In the genomic region with DNA sequence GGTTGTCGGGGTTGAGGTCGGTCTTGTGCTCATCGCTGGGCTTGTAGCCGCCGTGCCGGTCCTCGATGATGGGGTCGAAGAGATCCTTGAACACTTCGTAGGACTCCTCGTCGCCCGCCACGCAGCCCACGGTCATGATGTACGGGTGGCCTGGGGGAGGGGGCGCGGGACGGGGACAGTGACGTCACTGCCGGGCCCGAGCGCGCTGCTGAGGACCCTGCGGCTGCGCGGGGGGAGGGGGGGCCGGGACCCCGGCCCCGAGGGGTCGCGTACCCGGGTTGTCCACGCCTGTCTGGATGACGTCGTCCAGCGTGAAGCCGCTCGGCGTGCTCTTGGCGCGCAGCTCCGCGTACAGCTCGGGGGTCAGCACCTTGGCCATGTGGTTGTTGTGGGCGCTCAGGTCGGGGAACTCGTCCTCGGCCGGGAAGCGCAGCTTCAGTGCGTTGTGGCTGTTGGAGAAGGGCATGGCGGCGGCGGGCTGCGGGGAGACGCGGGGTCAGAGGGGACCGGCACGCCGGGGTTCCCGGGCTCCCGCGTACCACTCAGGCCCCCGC, we compare ENCODE assay signal across 8 cellular contexts. TPM values are rescaled to one million over a fixed set of nuclear protein-coding genes. Genes with fewer than 3 reads are reported as not detected.
DNase-seq lines count a peak whose midpoint lies in the region; ATAC-seq, FAIRE-seq and TF ChIP-seq lines count a peak whose summit lies in the region.

No MANE protein-coding gene starts in this region.

- H3K36me3 Mint-ChIP-seq in CD4-positive, CD25-positive, alpha-beta regulatory T cell: no peaks in the 10 kb centered on the region

- no peaks in the 10 kb centered on the region for H3K27me3 ChIP-seq in CD4-positive, CD25-positive, alpha-beta regulatory T cell (ENCODE audit: control insufficient read depth, insufficient read depth, low read length)
- H3K27me3 ChIP-seq in bronchial epithelial cell (ENCODE audit: control insufficient read depth, insufficient read depth, low read length) (peaks cover 5% of the 10 kb centered on the region), tibial nerve (no peaks in the 10 kb centered on the region)

- TF ChIP-seq CTCF in bronchial epithelial cell (IDR thresholded peaks at IDR 0.05; ENCODE audit: insufficient read depth, low read length, severe bottlenecking): no peak
- no peak for TF ChIP-seq CTCF in lower leg skin (IDR thresholded peaks at IDR 0.05)
- TF ChIP-seq CTCF in tibial nerve (IDR thresholded peaks at IDR 0.05): no peak

- no peak for TF ChIP-seq POLR2A in lower leg skin (IDR thresholded peaks at IDR 0.05)
- no peak for TF ChIP-seq POLR2A in tibial nerve (IDR thresholded peaks at IDR 0.05)

- WGBS in lower leg skin, 2 donors: 0% methylated on average over 18 of the region's 64 CpGs; no CpG with 5 or more reads in 1 of the 2 donors
- WGBS in tibial nerve, 2 donors: 0 to 1% methylated on average over 1 to 24 of the region's 64 CpGs

- H3K27ac Mint-ChIP-seq in CD4-positive, CD25-positive, alpha-beta regulatory T cell: no peak overlapping the region

- no peaks in the 10 kb centered on the region for H3K9me3 ChIP-seq in CD4-positive, CD25-positive, alpha-beta regulatory T cell (ENCODE audit: control insufficient read depth in 2 of 2, low read length in 2 of 2)
- H3K9me3 ChIP-seq in tibial nerve: no peaks in the 10 kb centered on the region

- peaks cover 0 to 21% (median 5%) of the 10 kb centered on the region in 4 donors for H3K4me1 Mint-ChIP-seq in CD4-positive, CD25-positive, alpha-beta regulatory T cell

- intact Hi-C loops in lower leg skin (cut with DNase I; ENCODE audit: low total_unique reads): no loop called here

- no peak for TF ChIP-seq EP300 in tibial nerve (IDR thresholded peaks at IDR 0.05)

- DNase-seq in CD4-positive, CD25-positive, alpha-beta regulatory T cell: peak in 1 of 3 donors; percentile 26
- DNase-seq in NCI-H1092 treated with DMSO at 0.1 percent for 48 hours (lab: John Stamatoyannopoulos, UW) (peak; percentile 46), bronchial epithelial cell (ENCODE audit: low read depth) (no peak), lower leg skin (ENCODE audit: low spot score in 2 of 2) (peak in 1 of 2 donors; percentile 90), tibial nerve (ENCODE audit: low spot score in 2 of 2) (no peak), AML-193 (lab: John Stamatoyannopoulos, UW) (no peak)
- no peak for DNase-seq in stimulated activated CD4-positive, alpha-beta T cell treated with anti-CD3 and anti-CD28 coated beads, Interleukin-1b, Interleukin-23, amount 100 ng/mL, for 48 hours

- no peak overlapping the region for H3K4me3 ChIP-seq in CD4-positive, CD25-positive, alpha-beta regulatory T cell (ENCODE audit: low read depth, low read length)
- H3K4me3 ChIP-seq in bronchial epithelial cell (ENCODE audit: low read depth, low read length): peak overlapping the region; percentile 47
- H3K4me3 ChIP-seq in lower leg skin (ENCODE audit: low read depth, poor library complexity, severe bottlenecking): peak overlapping the region; percentile 30
- H3K4me3 ChIP-seq in tibial nerve: peak overlapping the region; percentile 39 to 75 (median 64)

- peak in 1 of 2 donors; percentile 5 for ATAC-seq in CD4-positive, CD25-positive, alpha-beta regulatory T cell (ENCODE audit: low read depth in 2 of 2)
- ATAC-seq in HG02759 (IDR thresholded peaks at IDR 0.05; ENCODE audit: unreplicated experiment): no peak

- H3K4me3 Mint-ChIP-seq in CD4-positive, CD25-positive, alpha-beta regulatory T cell: peak overlapping the region; percentile 32 to 59 (median 48)

- H3K27me3 Mint-ChIP-seq in CD4-positive, CD25-positive, alpha-beta regulatory T cell: peaks cover 29% of the 10 kb centered on the region

- no peaks in the 10 kb centered on the region for H3K36me3 ChIP-seq in CD4-positive, CD25-positive, alpha-beta regulatory T cell (ENCODE audit: control insufficient read depth, insufficient read depth, low read length)
- H3K36me3 ChIP-seq in bronchial epithelial cell (ENCODE audit: control insufficient read depth, insufficient read depth, low read length) (no peaks in the 10 kb centered on the region), tibial nerve (no peaks in the 10 kb centered on the region)

- no peak overlapping the region for H3K27ac ChIP-seq in CD4-positive, CD25-positive, alpha-beta regulatory T cell (ENCODE audit: insufficient read depth, low read length, poor library complexity, severe bottlenecking)
- peak overlapping the region; percentile 71 to 90 (median 84) for H3K27ac ChIP-seq in tibial nerve

- no peaks in the 10 kb centered on the region for H3K9me3 Mint-ChIP-seq in CD4-positive, CD25-positive, alpha-beta regulatory T cell

- peaks cover 24% of the 10 kb centered on the region for H3K4me1 ChIP-seq in CD4-positive, CD25-positive, alpha-beta regulatory T cell (ENCODE audit: control insufficient read depth, insufficient read depth, low read length, poor library complexity, severe bottlenecking)
- peaks cover 0 to 76% (median 43%) of the 10 kb centered on the region in 4 donors for H3K4me1 ChIP-seq in tibial nerve

- no peak for FAIRE-seq in bronchial epithelial cell (lab: Jason Lieb, UNC)

RNA-seq across cellular contexts. Expression of a gene that starts 0.5 kb away (rescaled TPM):
- total RNA-seq in CD4-positive, CD25-positive, alpha-beta regulatory T cell: 5.8 TPM
- polyA plus RNA-seq in CD4-positive, CD25-positive, alpha-beta regulatory T cell: 1 to 10 TPM in 3 of 4 donors, not detected in 1; 1.4 to 1.7 (median 1.7) TPM
- total RNA-seq in bronchial epithelial cell (31.3 and 50.8 TPM in 2 replicates), lower leg skin (100 to 1,000 TPM; 168 to 236 (median 214) TPM), tibial nerve (100 to 1,000 TPM in 3 of 4 donors, 10 to 100 TPM in 1; 75.6 to 249 (median 141) TPM)

RNA-seq across cellular contexts. Expression of a gene that starts 6.9 kb away (rescaled TPM):
- total RNA-seq in CD4-positive, CD25-positive, alpha-beta regulatory T cell: 9.7 TPM
- polyA plus RNA-seq in CD4-positive, CD25-positive, alpha-beta regulatory T cell: 1 to 10 TPM; 3.7 to 7.5 (median 6.1) TPM
- 8.7 and 13.7 TPM in 2 replicates for total RNA-seq in bronchial epithelial cell
- 10 to 100 TPM in 3 of 4 donors, 1 to 10 TPM in 1; 9.2 to 22.5 (median 16.0) TPM for total RNA-seq in lower leg skin
- total RNA-seq in tibial nerve: 10 to 100 TPM; 17.9 to 32.4 (median 22.4) TPM

RNA-seq across cellular contexts. Expression of a gene that starts 40.4 kb away (rescaled TPM):
- 31.8 TPM for total RNA-seq in CD4-positive, CD25-positive, alpha-beta regulatory T cell
- polyA plus RNA-seq in CD4-positive, CD25-positive, alpha-beta regulatory T cell: 10 to 100 TPM; 33.4 to 42.4 (median 39.9) TPM
- 41.5 and 42.9 TPM in 2 replicates for total RNA-seq in bronchial epithelial cell
- total RNA-seq in lower leg skin: 10 to 100 TPM; 40.3 to 44.3 (median 43.1) TPM
- total RNA-seq in tibial nerve: 10 to 100 TPM; 26.1 to 36.5 (median 31.7) TPM

RNA-seq across cellular contexts. Expression of a gene that starts 40.7 kb away (rescaled TPM):
- total RNA-seq in CD4-positive, CD25-positive, alpha-beta regulatory T cell: 15.1 TPM
- polyA plus RNA-seq in CD4-positive, CD25-positive, alpha-beta regulatory T cell: 10 to 100 TPM; 32.3 to 55.0 (median 49.6) TPM
- total RNA-seq in bronchial epithelial cell: 17.4 and 23.9 TPM in 2 replicates
- 10 to 100 TPM; 21.0 to 32.9 (median 30.0) TPM for total RNA-seq in lower leg skin
- total RNA-seq in tibial nerve: 10 to 100 TPM in 3 of 4 donors, 1 to 10 TPM in 1; 7.2 to 31.6 (median 12.3) TPM
